ENCODE assay signal across 2 cellular contexts in the genomic region with DNA sequence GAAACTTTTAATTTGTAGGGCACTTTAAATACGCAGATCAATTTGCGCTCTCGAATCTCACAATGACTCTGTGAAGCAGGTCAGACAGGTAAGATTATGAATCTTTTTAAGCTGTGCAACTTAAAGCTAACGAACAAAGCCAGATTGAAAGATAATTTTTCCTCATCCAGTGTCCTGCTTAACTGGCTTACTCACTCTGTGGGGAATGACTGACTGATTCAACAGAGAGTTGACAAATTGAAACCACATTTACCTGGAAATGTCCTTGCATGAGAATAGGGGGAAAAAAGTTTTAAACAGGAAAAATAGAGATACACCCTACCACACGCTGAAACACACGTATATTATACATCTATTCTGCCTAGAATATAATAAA.
TF ChIP-seq lines count a peak whose summit lies in the region.

No MANE protein-coding gene starts in this region.

TF ChIP-seq in GM23338, 12 proteins besides CTCF, POLR2A, EP300 and RAD21:
- no peak for TF ChIP-seq EZH2phosphoT487 (IDR thresholded peaks at IDR 0.05; ENCODE audit: unreplicated experiment)
- TF ChIP-seq POLR2AphosphoS5 (IDR thresholded peaks at IDR 0.05; ENCODE audit: low read depth) = no peak

TF ChIP-seq in endothelial cell of umbilical vein, 7 proteins besides CTCF, POLR2A, EP300 and RAD21:
- TF ChIP-seq POLR2AphosphoS5 (IDR thresholded peaks at IDR 0.05; ENCODE audit: insufficient read depth, low read depth, low read length) = no peak
- TF ChIP-seq FOS (IDR thresholded peaks at IDR 0.05; ENCODE audit: borderline replicate concordance, insufficient read depth, low read length) = peak; percentile 10
- no peak for TF ChIP-seq EZH2 (IDR thresholded peaks at IDR 0.05; ENCODE audit: borderline replicate concordance, low read depth, low read length, severe bottlenecking)
- TF ChIP-seq JUN (IDR thresholded peaks at IDR 0.05; ENCODE audit: borderline replicate concordance, insufficient read depth, insufficient read length, low read depth) = no peak
- no peak for TF ChIP-seq GATA2 (IDR thresholded peaks at IDR 0.05; ENCODE audit: insufficient read depth, insufficient read length, low read depth, low read length)
